8 cellular contexts compared by ENCODE assay signal in genomic region chr20:5504061-5504739, GRCh38.
DNase-seq lines count a peak whose midpoint lies in the region; ATAC-seq and TF ChIP-seq lines count a peak whose summit lies in the region.

No MANE protein-coding gene starts in this region.

- H3K27ac Mint-ChIP-seq in progenitor cell of endocrine pancreas, result no peak overlapping the region

- H3K36me3 ChIP-seq in tibial nerve, result no peaks in the 10 kb centered on the region

- no peaks in the 10 kb centered on the region for H3K36me3 Mint-ChIP-seq in progenitor cell of endocrine pancreas (ENCODE audit: insufficient read depth)

- WGBS in tibial nerve, 2 donors, result 2 to 29% methylated on average over 27 to 32 of the region's 34 CpGs

- no peaks in the 10 kb centered on the region for H3K9me3 ChIP-seq in tibial nerve

- no peaks in the 10 kb centered on the region for H3K27me3 ChIP-seq in dorsolateral prefrontal cortex
- H3K27me3 ChIP-seq in tibial nerve, result no peaks in the 10 kb centered on the region

- TF ChIP-seq POLR2A in tibial nerve (IDR thresholded peaks at IDR 0.05), result no peak

- peak overlapping the region in 20 of 59 donors; percentile 19 to 76 (median 54) for H3K27ac ChIP-seq in dorsolateral prefrontal cortex
- H3K27ac ChIP-seq in tibial nerve, result peak overlapping the region in 2 of 4 donors; percentile 54 to 71

- TF ChIP-seq EP300 in tibial nerve (IDR thresholded peaks at IDR 0.05), result no peak

- peak overlapping the region; percentile 51 to 86 (median 69) for H3K4me3 ChIP-seq in dorsolateral prefrontal cortex
- H3K4me3 ChIP-seq in tibial nerve, result peak overlapping the region; percentile 30 to 64 (median 40)

- H3K4me3 Mint-ChIP-seq in progenitor cell of endocrine pancreas (ENCODE audit: low read depth), result no peak overlapping the region

- H3K27me3 Mint-ChIP-seq in progenitor cell of endocrine pancreas, result no peaks in the 10 kb centered on the region

- ATAC-seq in GM21381 (IDR thresholded peaks at IDR 0.05; ENCODE audit: unreplicated experiment), result no peak

- H3K9me3 Mint-ChIP-seq in progenitor cell of endocrine pancreas (ENCODE audit: low read depth), result no peaks in the 10 kb centered on the region

- no peaks in the 10 kb centered on the region for H3K4me1 ChIP-seq in tibial nerve

- H3K4me1 Mint-ChIP-seq in progenitor cell of endocrine pancreas (ENCODE audit: low read depth), result no peaks in the 10 kb centered on the region

- peak; percentile 30 for DNase-seq in NCI-H2029 treated with DMSO at 0.1 percent for 48 hours (lab: John Stamatoyannopoulos, UW)
- no peak for DNase-seq in NCI-H2029 (lab: John Stamatoyannopoulos, UW)
- DNase-seq in NCI-H146 (lab: John Stamatoyannopoulos, UW), result peak; percentile 85
- DNase-seq in dorsolateral prefrontal cortex, result peak; percentile 52 to 85 (median 75)
- DNase-seq in medulla oblongata (ENCODE audit: extremely low spot score), result peak; percentile 72
- peak; percentile 22 to 53 for DNase-seq in tibial nerve (ENCODE audit: low spot score in 2 of 2)
- no peak for DNase-seq in progenitor cell of endocrine pancreas (ENCODE audit: low spot score, unreplicated experiment)

- peak in 11 of 56 donors; percentile 8 to 31 (median 18) for TF ChIP-seq CTCF in dorsolateral prefrontal cortex (IDR thresholded peaks at IDR 0.05 in 54 of 56, conservative IDR thresholded peaks at IDR 0.05 in 2 of 56; ENCODE audit: low read depth in 1 of 56, partially characterized antibody in 56 of 56)
- TF ChIP-seq CTCF in tibial nerve (IDR thresholded peaks at IDR 0.05), result no peak
- TF ChIP-seq CTCF in progenitor cell of endocrine pancreas (IDR thresholded peaks at IDR 0.05; ENCODE audit: unreplicated experiment), result no peak

- intact Hi-C loops in dorsolateral prefrontal cortex (cut with DNase I), result no loop called here

Comparison
In these comparisons a context has a peak if more than half of its experiments do, and no peak if none do; other contexts are left out.
1. DNase-seq: peak in NCI-H2029 treated with DMSO at 0.1 percent for 48 hours (single experiment), NCI-H146 (single experiment), dorsolateral prefrontal cortex (10 of 10), medulla oblongata (single experiment) and tibial nerve (2 of 2); none in NCI-H2029 (single experiment) and progenitor cell of endocrine pancreas (single experiment).